ENCODE assay signal across 20 cellular contexts in genomic region chr1:4691766-4692405, GRCh38. TPM values are rescaled to one million over a fixed set of nuclear protein-coding genes. Genes with fewer than 3 reads are reported as not detected.
DNase-seq lines count a peak whose midpoint lies in the region; ATAC-seq and TF ChIP-seq lines count a peak whose summit lies in the region.
"Had no signal": no experiment of that assay in that cellular context is flagged by ENCODE, and none has a peak within 500 bp of the region (broad histone marks: within the 10 kb centered on the region; RNA-seq: fewer than 3 reads in every experiment).

No MANE protein-coding gene starts in this region.

- intact Hi-C loops in dorsolateral prefrontal cortex (cut with DNase I): no loop called here

- no peaks in the 10 kb centered on the region for H3K4me1 Mint-ChIP-seq in stimulated activated naive CD8-positive, alpha-beta T cell treated with anti-CD3 and anti-CD28 coated beads, Interleukin-15, amount 100 ng/mL, for 72 hours
- H3K4me1 Mint-ChIP-seq in neural crest cell (peaks cover 8% of the 10 kb centered on the region), endothelial cell (ENCODE audit: unreplicated experiment) (no peaks in the 10 kb centered on the region)
- no peaks in the 10 kb centered on the region for H3K4me1 Mint-ChIP-seq in activated T-cell treated with anti-CD3 and anti-CD28 coated beads, Interleukin-2, amount 50 U/mL, for 4 hours (ENCODE audit: low read depth)
- H3K4me1 Mint-ChIP-seq: B cell; CD4-positive, CD25-positive, alpha-beta regulatory T cell had no signal

- TF ChIP-seq CTCF in dorsolateral prefrontal cortex (IDR thresholded peaks at IDR 0.05 in 54 of 56, conservative IDR thresholded peaks at IDR 0.05 in 2 of 56; ENCODE audit: low read depth in 1 of 56, partially characterized antibody in 56 of 56) (no peak), neural crest cell (conservative IDR thresholded peaks at IDR 0.05) (no peak), endothelial cell (IDR thresholded peaks at IDR 0.05; ENCODE audit: unreplicated experiment) (no peak)

- H3K9me3 Mint-ChIP-seq in stimulated activated naive CD8-positive, alpha-beta T cell treated with anti-CD3 and anti-CD28 coated beads, Interleukin-15, amount 100 ng/mL, for 72 hours: no peaks in the 10 kb centered on the region
- H3K9me3 Mint-ChIP-seq in neural crest cell (no peaks in the 10 kb centered on the region), endothelial cell (ENCODE audit: unreplicated experiment) (no peaks in the 10 kb centered on the region)
- no peaks in the 10 kb centered on the region for H3K9me3 Mint-ChIP-seq in activated T-cell treated with anti-CD3 and anti-CD28 coated beads, Interleukin-2, amount 50 U/mL, for 4 hours
- H3K9me3 Mint-ChIP-seq: CD8-positive, alpha-beta T cell had no signal

- H3K4me3 ChIP-seq in dorsolateral prefrontal cortex: no peak overlapping the region
- H3K4me3 ChIP-seq: BLaER1, HAP-1 had no signal

- no peaks in the 10 kb centered on the region for H3K27me3 ChIP-seq in dorsolateral prefrontal cortex
- H3K27me3 ChIP-seq: BLaER1 had no signal

- peak overlapping the region in 38 of 59 donors; percentile 8 to 83 (median 51) for H3K27ac ChIP-seq in dorsolateral prefrontal cortex
- H3K27ac ChIP-seq: 22Rv1, BLaER1, C4-2B had no signal

- H3K4me3 Mint-ChIP-seq in stimulated activated naive CD8-positive, alpha-beta T cell treated with anti-CD3 and anti-CD28 coated beads, Interleukin-15, amount 100 ng/mL, for 72 hours: no peak overlapping the region
- H3K4me3 Mint-ChIP-seq in neural crest cell (no peak overlapping the region), endothelial cell (ENCODE audit: unreplicated experiment) (no peak overlapping the region)
- no peak overlapping the region for H3K4me3 Mint-ChIP-seq in activated T-cell treated with anti-CD3 and anti-CD28 coated beads, Interleukin-2, amount 50 U/mL, for 4 hours
- H3K4me3 Mint-ChIP-seq: B cell; CD4-positive, CD25-positive, alpha-beta regulatory T cell; CD8-positive, alpha-beta T cell; HFFc6 had no signal

- no peak overlapping the region for H3K27ac Mint-ChIP-seq in stimulated activated naive CD8-positive, alpha-beta T cell treated with anti-CD3 and anti-CD28 coated beads, Interleukin-15, amount 100 ng/mL, for 72 hours
- H3K27ac Mint-ChIP-seq in neural crest cell (ENCODE audit: unreplicated experiment): peak overlapping the region; percentile 57
- H3K27ac Mint-ChIP-seq in endothelial cell (ENCODE audit: unreplicated experiment): no peak overlapping the region
- H3K27ac Mint-ChIP-seq: B cell; CD4-positive, CD25-positive, alpha-beta regulatory T cell; CD8-positive, alpha-beta T cell; HFFc6 had no signal

- DNase-seq in stimulated activated naive CD8-positive, alpha-beta T cell treated with anti-CD3 and anti-CD28 coated beads, Interleukin-15, Interleukin-2, amounts not matched to agents 100 U/mL and 50 U/mL, for 24 hours: no peak
- DNase-seq in stimulated activated naive CD8-positive, alpha-beta T cell treated with anti-CD3 and anti-CD28 coated beads, Interleukin-15, amount 100 ng/mL, for 72 hours: no peak
- DNase-seq in dorsolateral prefrontal cortex (no peak), neural crest cell (ENCODE audit: low read depth, low spot score) (no peak), NCI-H1048 (lab: John Stamatoyannopoulos, UW) (no peak), endothelial cell (ENCODE audit: low spot score) (no peak), NCI-H1436 treated with DMSO at 0.1 percent for 48 hours (lab: John Stamatoyannopoulos, UW) (no peak)
- DNase-seq in activated T-cell treated with anti-CD3 and anti-CD28 coated beads, Interleukin-2, amount 50 U/mL, for 4 hours: no peak
- DNase-seq: Caco-2; CD4-positive, CD25-positive, alpha-beta regulatory T cell; CD8-positive, alpha-beta T cell; DMS153; DND-41; GOT3; HFFc6 had no signal

- H3K36me3 Mint-ChIP-seq in neural crest cell (ENCODE audit: low read depth) (no peaks in the 10 kb centered on the region), endothelial cell (ENCODE audit: low read depth, unreplicated experiment) (no peaks in the 10 kb centered on the region)
- H3K36me3 Mint-ChIP-seq in activated T-cell treated with anti-CD3 and anti-CD28 coated beads, Interleukin-2, amount 50 U/mL, for 4 hours (ENCODE audit: insufficient read depth): no peaks in the 10 kb centered on the region
- H3K36me3 Mint-ChIP-seq: CD4-positive, CD25-positive, alpha-beta regulatory T cell; CD8-positive, alpha-beta T cell had no signal

- ATAC-seq in stimulated activated naive CD8-positive, alpha-beta T cell treated with anti-CD3 and anti-CD28 coated beads, Interleukin-15, Interleukin-2, amounts not matched to agents 100 U/mL and 50 U/mL, for 24 hours: peak; percentile 25
- no peak for ATAC-seq in stimulated activated naive CD8-positive, alpha-beta T cell treated with anti-CD3 and anti-CD28 coated beads, Interleukin-15, amount 100 ng/mL, for 72 hours
- ATAC-seq in activated T-cell treated with anti-CD3 and anti-CD28 coated beads, Interleukin-2, amount 50 U/mL, for 4 hours: no peak
- ATAC-seq: CD8-positive, alpha-beta T cell had no signal

- peaks cover 5% of the 10 kb centered on the region for H3K27me3 Mint-ChIP-seq in stimulated activated naive CD8-positive, alpha-beta T cell treated with anti-CD3 and anti-CD28 coated beads, Interleukin-15, amount 100 ng/mL, for 72 hours
- H3K27me3 Mint-ChIP-seq in neural crest cell (ENCODE audit: low read depth): no peaks in the 10 kb centered on the region
- peaks cover 1% of the 10 kb centered on the region for H3K27me3 Mint-ChIP-seq in activated T-cell treated with anti-CD3 and anti-CD28 coated beads, Interleukin-2, amount 50 U/mL, for 4 hours (ENCODE audit: low read depth)
- peaks cover 13% of the 10 kb centered on the region for H3K27me3 Mint-ChIP-seq in endothelial cell (ENCODE audit: unreplicated experiment)
- H3K27me3 Mint-ChIP-seq: B cell; CD4-positive, CD25-positive, alpha-beta regulatory T cell had no signal

RNA-seq across cellular contexts. Expression of gene AJAP1, which starts 37.5 kb away (rescaled TPM):
- total RNA-seq in dorsolateral prefrontal cortex (10 to 100 TPM; 21.7 to 74.9 (median 55.1) TPM), neural crest cell (1.2 and 1.4 TPM in 2 replicates), endothelial cell (ENCODE audit: unreplicated experiment) (0.21 TPM)
- total RNA-seq in activated T-cell treated with anti-CD3 and anti-CD28 coated beads, Interleukin-2, amount 50 U/mL, for 4 hours: under 1 TPM in 2 of 3 donors, not detected in 1; 0.03 to 0.18 TPM
- total RNA-seq: B cell, Caco-2, HFFc6 had no signal
